11 cellular contexts compared by ENCODE assay signal in genomic region chr5:15794117-15794985, GRCh38.
A peak's percentile ranks its signal among the peaks of the same experiment; 100 is the strongest.
DNase-seq lines count a peak whose midpoint lies in the region; ATAC-seq and TF ChIP-seq lines count a peak whose summit lies in the region.
"Had no signal": no experiment of that assay in that cellular context is flagged by ENCODE, and none has a peak within 500 bp of the region (broad histone marks: within the 10 kb centered on the region; RNA-seq: fewer than 3 reads in every experiment).

No MANE protein-coding gene starts in this region.

- H3K36me3 Mint-ChIP-seq in WTC11: peaks cover 11% of the 10 kb centered on the region
- H3K36me3 Mint-ChIP-seq: memory B cell had no signal

- peaks cover 48% of the 10 kb centered on the region for H3K4me1 Mint-ChIP-seq in WTC11
- H3K4me1 Mint-ChIP-seq: memory B cell had no signal

- POLR2A ChIA-PET in WTC11 (lab: Charles Lee): no interaction called here

- ATAC-seq in WTC11: no peak
- ATAC-seq in HG03045 (IDR thresholded peaks at IDR 0.05; ENCODE audit: unreplicated experiment): no peak
- no peak for ATAC-seq in GM21529 (IDR thresholded peaks at IDR 0.05; ENCODE audit: unreplicated experiment)
- ATAC-seq: activated CD8-positive, alpha-beta T cell treated with anti-CD3 and anti-CD28 coated beads for 36 hours; body of pancreas had no signal

- peaks cover 13% of the 10 kb centered on the region for H3K9me3 Mint-ChIP-seq in WTC11
- H3K9me3 Mint-ChIP-seq: memory B cell had no signal

- peak overlapping the region; percentile 75 for H3K27ac ChIP-seq in substantia nigra (ENCODE audit: low read depth, low read length, poor library complexity, severe bottlenecking)
- H3K27ac ChIP-seq: body of pancreas had no signal

- CTCF ChIA-PET in WTC11 (lab: Charles Lee): interaction anchor here (0.8 kb wide), 1 partner anchor 13 kb away, joined by 3 read pairs; no protein-coding TSS in a partner anchor

- no peaks in the 10 kb centered on the region for H3K27me3 Mint-ChIP-seq in WTC11 (ENCODE audit: low read depth)
- H3K27me3 Mint-ChIP-seq: activated CD8-positive, alpha-beta T cell treated with anti-CD3 and anti-CD28 coated beads for 36 hours; memory B cell had no signal

- H3K27ac Mint-ChIP-seq in WTC11: peak overlapping the region; percentile 47; the same call in 1 of the 2 replicates
- H3K27ac Mint-ChIP-seq: activated CD8-positive, alpha-beta T cell treated with anti-CD3 and anti-CD28 coated beads for 36 hours; memory B cell had no signal

- no peak for TF ChIP-seq CTCF in WTC11 (IDR thresholded peaks at IDR 0.05)

- peak; percentile 63 for DNase-seq in NCI-H1694 treated with DMSO at 0.1 percent for 48 hours (lab: John Stamatoyannopoulos, UW)
- no peak for DNase-seq in NCI-H1694 (lab: John Stamatoyannopoulos, UW)
- DNase-seq in WTC11 (ENCODE audit: low spot score): no peak
- DNase-seq in glomerular visceral epithelial cell (ENCODE audit: extremely low spot score): peak; percentile 23
- DNase-seq in substantia nigra (lab: John Stamatoyannopoulos, UW): peak in 2 of 49 donors; percentile 30 to 33
- DNase-seq in SHP77 treated with DMSO at 0.1 percent for 48 hours (lab: John Stamatoyannopoulos, UW): no peak
- DNase-seq: activated CD8-positive, alpha-beta T cell treated with anti-CD3 and anti-CD28 coated beads for 36 hours; body of pancreas had no signal

- H3K4me3 Mint-ChIP-seq in WTC11: no peak overlapping the region
- H3K4me3 Mint-ChIP-seq: activated CD8-positive, alpha-beta T cell treated with anti-CD3 and anti-CD28 coated beads for 36 hours; memory B cell had no signal

TF ChIP-seq in WTC11, 78 proteins besides CTCF, POLR2A, EP300 and RAD21 (continues in another document):
- TF ChIP-seq ARID4B (CRISPR knock-in tag; IDR thresholded peaks at IDR 0.05; ENCODE audit: borderline replicate concordance) (no peak), GABPB1 (CRISPR knock-in tag; IDR thresholded peaks at IDR 0.05) (no peak), NFATC4 (CRISPR knock-in tag; IDR thresholded peaks at IDR 0.05) (no peak), JAZF1 (CRISPR knock-in tag; IDR thresholded peaks at IDR 0.05) (no peak), ZBTB21 (CRISPR knock-in tag; IDR thresholded peaks at IDR 0.05; ENCODE audit: borderline replicate concordance) (no peak), SP1 (CRISPR knock-in tag; conservative IDR thresholded peaks at IDR 0.05) (no peak), ZNF281 (CRISPR knock-in tag; IDR thresholded peaks at IDR 0.05) (no peak), CBFB (CRISPR knock-in tag; IDR thresholded peaks at IDR 0.05; ENCODE audit: low read depth) (no peak), GRHL2 (CRISPR knock-in tag; IDR thresholded peaks at IDR 0.05; ENCODE audit: insufficient replicate concordance, severe bottlenecking) (no peak), KAT7 (CRISPR knock-in tag; IDR thresholded peaks at IDR 0.05; ENCODE audit: borderline replicate concordance) (no peak), SMAD4 (CRISPR knock-in tag; IDR thresholded peaks at IDR 0.05) (no peak), TEAD4 (CRISPR knock-in tag; IDR thresholded peaks at IDR 0.05) (no peak), FOXP4 (CRISPR knock-in tag; IDR thresholded peaks at IDR 0.05) (no peak), CREM (CRISPR knock-in tag; IDR thresholded peaks at IDR 0.05) (no peak), NR3C1 (CRISPR knock-in tag; conservative IDR thresholded peaks at IDR 0.05; ENCODE audit: low read depth) (no peak)
- TF ChIP-seq, protein P1, sequence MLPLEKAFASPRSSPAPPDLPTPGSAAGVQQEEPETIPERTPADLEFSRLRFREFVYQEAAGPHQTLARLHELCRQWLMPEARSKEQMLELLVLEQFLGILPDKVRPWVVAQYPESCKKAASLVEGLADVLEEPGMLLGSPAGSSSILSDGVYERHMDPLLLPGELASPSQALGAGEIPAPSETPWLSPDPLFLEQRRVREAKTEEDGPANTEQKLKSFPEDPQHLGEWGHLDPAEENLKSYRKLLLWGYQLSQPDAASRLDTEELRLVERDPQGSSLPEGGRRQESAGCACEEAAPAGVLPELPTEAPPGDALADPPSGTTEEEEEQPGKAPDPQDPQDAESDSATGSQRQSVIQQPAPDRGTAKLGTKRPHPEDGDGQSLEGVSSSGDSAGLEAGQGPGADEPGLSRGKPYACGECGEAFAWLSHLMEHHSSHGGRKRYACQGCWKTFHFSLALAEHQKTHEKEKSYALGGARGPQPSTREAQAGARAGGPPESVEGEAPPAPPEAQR (CRISPR knock-in tag; IDR thresholded peaks at IDR 0.05): no peak
- TF ChIP-seq, protein P2, sequence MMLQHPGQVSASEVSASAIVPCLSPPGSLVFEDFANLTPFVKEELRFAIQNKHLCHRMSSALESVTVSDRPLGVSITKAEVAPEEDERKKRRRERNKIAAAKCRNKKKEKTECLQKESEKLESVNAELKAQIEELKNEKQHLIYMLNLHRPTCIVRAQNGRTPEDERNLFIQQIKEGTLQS (CRISPR knock-in tag; conservative IDR thresholded peaks at IDR 0.05): no peak
- TF ChIP-seq, protein P3, sequence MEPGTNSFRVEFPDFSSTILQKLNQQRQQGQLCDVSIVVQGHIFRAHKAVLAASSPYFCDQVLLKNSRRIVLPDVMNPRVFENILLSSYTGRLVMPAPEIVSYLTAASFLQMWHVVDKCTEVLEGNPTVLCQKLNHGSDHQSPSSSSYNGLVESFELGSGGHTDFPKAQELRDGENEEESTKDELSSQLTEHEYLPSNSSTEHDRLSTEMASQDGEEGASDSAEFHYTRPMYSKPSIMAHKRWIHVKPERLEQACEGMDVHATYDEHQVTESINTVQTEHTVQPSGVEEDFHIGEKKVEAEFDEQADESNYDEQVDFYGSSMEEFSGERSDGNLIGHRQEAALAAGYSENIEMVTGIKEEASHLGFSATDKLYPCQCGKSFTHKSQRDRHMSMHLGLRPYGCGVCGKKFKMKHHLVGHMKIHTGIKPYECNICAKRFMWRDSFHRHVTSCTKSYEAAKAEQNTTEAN (CRISPR knock-in tag; IDR thresholded peaks at IDR 0.05): no peak

Comparison
In these comparisons a context has a peak if more than half of its experiments do, and no peak if none do; other contexts are left out.
1. DNase-seq: peak in NCI-H1694 treated with DMSO at 0.1 percent for 48 hours (single experiment) and glomerular visceral epithelial cell (single experiment); none in NCI-H1694 (single experiment), WTC11 (single experiment) and SHP77 treated with DMSO at 0.1 percent for 48 hours (single experiment).